Comparison of ENCODE assay signal across 10 cellular contexts in the genomic region with DNA sequence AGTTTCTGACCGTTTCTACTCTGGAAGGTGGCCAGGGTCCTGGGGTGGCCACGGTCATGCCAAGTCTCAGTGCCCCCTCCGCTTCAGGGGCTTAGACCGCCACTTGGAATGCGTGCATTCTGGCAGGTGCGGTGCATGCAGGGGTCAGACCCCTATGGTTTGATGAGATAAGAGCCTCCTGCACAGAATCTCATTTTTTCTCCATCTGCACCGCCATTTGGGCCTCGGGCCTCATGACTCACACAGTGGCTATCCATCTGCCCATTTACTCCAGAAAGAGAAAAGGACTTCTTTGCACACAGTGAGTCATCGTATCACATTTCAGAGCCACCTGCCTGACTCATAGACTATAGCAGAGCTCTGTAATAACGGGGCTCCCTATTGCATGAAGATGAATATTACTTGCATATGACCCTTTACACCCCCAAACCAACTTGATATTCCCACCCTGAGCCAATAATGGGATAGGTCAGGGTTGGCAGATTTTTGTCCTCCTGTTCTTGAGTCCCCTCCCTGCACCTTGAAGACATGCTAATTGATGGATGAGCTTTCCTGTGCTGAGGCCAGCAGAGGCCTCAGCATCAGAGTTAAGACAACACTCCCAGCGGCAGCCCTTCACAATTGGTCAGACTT.
DNase-seq lines count a peak whose midpoint lies in the region; ATAC-seq and TF ChIP-seq lines count a peak whose summit lies in the region.
"Had no signal": no experiment of that assay in that cellular context is flagged by ENCODE, and none has a peak within 500 bp of the region (broad histone marks: within the 10 kb centered on the region; RNA-seq: fewer than 3 reads in every experiment).

No MANE protein-coding gene starts in this region.

- no peak overlapping the region for H3K4me3 ChIP-seq in mesenchymal stem cell (ENCODE audit: insufficient read depth in 1 of 2, low read depth in 1 of 2, low read length in 2 of 2)
- H3K4me3 ChIP-seq: suprapubic skin had no signal

- no peak for TF ChIP-seq CTCF in nephron progenitor cell (IDR thresholded peaks at IDR 0.05)

- H2BK120ac ChIP-seq in mesenchymal stem cell (ENCODE audit: low read depth, low read length) = peak overlapping the region; percentile 43

- no peak for ATAC-seq in sciatic nerve

- no peak overlapping the region for H2BK15ac ChIP-seq in mesenchymal stem cell (ENCODE audit: low read depth, poor library complexity, severe bottlenecking)

- H2AK5ac ChIP-seq in mesenchymal stem cell (ENCODE audit: low read length, severe bottlenecking) = peak overlapping the region; percentile 72

- no peak overlapping the region for H2AFZ ChIP-seq in mesenchymal stem cell (ENCODE audit: low read depth, low read length)

- H3K27ac Mint-ChIP-seq in nephron progenitor cell = no peak overlapping the region

- DNase-seq in Caki2 (ENCODE audit: low read depth) = peak; percentile 92
- peak; percentile 40 for DNase-seq in NCI-H1092 treated with DMSO at 0.1 percent for 48 hours (lab: John Stamatoyannopoulos, UW)
- DNase-seq in mesenchymal stem cell = peak; percentile 92
- no peak for DNase-seq in sciatic nerve (ENCODE audit: low spot score)
- no peak for DNase-seq in nephron progenitor cell
- DNase-seq in stimulated activated CD4-positive, alpha-beta T cell treated with anti-CD3 and anti-CD28 coated beads, Interleukin-2, amount 100 ng/mL, for 24 hours = no peak
- no peak for DNase-seq in T-helper 1 cell

- no peaks in the 10 kb centered on the region for H3K36me3 ChIP-seq in mesenchymal stem cell (ENCODE audit: control insufficient read depth in 1 of 2, insufficient read depth in 2 of 2, low read depth in 1 of 2, low read length in 2 of 2)
- H3K36me3 ChIP-seq: suprapubic skin had no signal

- H3K9ac ChIP-seq in mesenchymal stem cell (ENCODE audit: low read length) = peak overlapping the region; percentile 92

- H2BK5ac ChIP-seq in mesenchymal stem cell (ENCODE audit: low read depth, low read length, poor library complexity, severe bottlenecking) = no peak overlapping the region

- no peak overlapping the region for H3K14ac ChIP-seq in mesenchymal stem cell (ENCODE audit: low read length in 2 of 2)

- intact Hi-C loops in sciatic nerve (cut with DNase I) = no loop called here

- peaks cover 2% of the 10 kb centered on the region for H3K79me1 ChIP-seq in mesenchymal stem cell (replicated peaks; ENCODE audit: low read length, poor library complexity, severe bottlenecking)

- no peaks in the 10 kb centered on the region for H3K9me3 ChIP-seq in mesenchymal stem cell (ENCODE audit: control insufficient read depth, low read length)
- H3K9me3 ChIP-seq: suprapubic skin had no signal

- peaks cover 18% of the 10 kb centered on the region for H3K4me1 Mint-ChIP-seq in nephron progenitor cell

- H3K27me3 Mint-ChIP-seq in nephron progenitor cell (ENCODE audit: low read depth, poor library complexity) = peaks cover 5% of the 10 kb centered on the region

- peak overlapping the region; percentile 71 for H4K91ac ChIP-seq in mesenchymal stem cell (ENCODE audit: low read length)

- peak overlapping the region; percentile 29 to 39 for H3K18ac ChIP-seq in mesenchymal stem cell (ENCODE audit: low read depth in 1 of 2, low read length in 2 of 2)

- peak overlapping the region; percentile 34 to 75 for H2BK12ac ChIP-seq in mesenchymal stem cell (ENCODE audit: low read length in 2 of 2)

- in situ Hi-C loops in Caki2 (cut with HindIII; ENCODE audit: low pct_unique_long_range_greater_than_20kb, low sequenced_read_pairs) = no loop called here

- no peak overlapping the region for H3K4me2 ChIP-seq in mesenchymal stem cell (ENCODE audit: low read length, poor library complexity, severe bottlenecking)

- H3K4me1 ChIP-seq in mesenchymal stem cell (ENCODE audit: control insufficient read depth, insufficient read depth, low read depth, low read length) = peaks cover 20% of the 10 kb centered on the region

- H3K36me3 Mint-ChIP-seq in nephron progenitor cell (ENCODE audit: low read depth) = no peaks in the 10 kb centered on the region
- H3K36me3 Mint-ChIP-seq: brain had no signal

- no peaks in the 10 kb centered on the region for H3K27me3 ChIP-seq in mesenchymal stem cell (ENCODE audit: control insufficient read depth in 1 of 2, insufficient read depth in 1 of 2, low read length in 2 of 2)
- H3K27me3 ChIP-seq: suprapubic skin had no signal

- H4K8ac ChIP-seq in mesenchymal stem cell (ENCODE audit: low read length) = no peak overlapping the region

- 17% methylated on average over 11 of the region's 11 CpGs for WGBS in mesenchymal stem cell

- H3K9me3 Mint-ChIP-seq in nephron progenitor cell = peaks cover 15% of the 10 kb centered on the region

- no peak overlapping the region for H3K4me3 Mint-ChIP-seq in nephron progenitor cell
- H3K4me3 Mint-ChIP-seq: brain had no signal

- no peak overlapping the region for H3K4ac ChIP-seq in mesenchymal stem cell (ENCODE audit: low read depth in 1 of 2, low read length in 2 of 2)

- H3K23ac ChIP-seq in mesenchymal stem cell (ENCODE audit: low read length in 2 of 2) = no peak overlapping the region

- H3K27ac ChIP-seq in angular gyrus (ENCODE audit: low read depth, low read length) = peak overlapping the region; percentile 41
- peak overlapping the region; percentile 99 for H3K27ac ChIP-seq in mesenchymal stem cell (ENCODE audit: low read length, poor library complexity, severe bottlenecking)
- H3K27ac ChIP-seq: suprapubic skin had no signal

Comparison
In these comparisons a context has a peak if more than half of its experiments do, and no peak if none do; other contexts are left out.
1. DNase-seq: peak in Caki2 (single experiment), NCI-H1092 treated with DMSO at 0.1 percent for 48 hours (single experiment) and mesenchymal stem cell (single experiment); none in sciatic nerve (single experiment), nephron progenitor cell (single experiment), stimulated activated CD4-positive, alpha-beta T cell treated with anti-CD3 and anti-CD28 coated beads, Interleukin-2, amount 100 ng/mL, for 24 hours (0 of 2) and T-helper 1 cell (0 of 5).